8 cellular contexts compared by ENCODE assay signal in genomic region chr11:64776875-64777274, GRCh38. TPM values are rescaled to one million over a fixed set of nuclear protein-coding genes. Genes with fewer than 3 reads are reported as not detected.
A peak's percentile ranks its signal among the peaks of the same experiment; 100 is the strongest.
DNase-seq lines count a peak whose midpoint lies in the region; ATAC-seq and TF ChIP-seq lines count a peak whose summit lies in the region.

No MANE protein-coding gene starts in this region.

- peak overlapping the region; percentile 94 for H3K4me3 Mint-ChIP-seq in natural killer cell

- peaks cover 57% of the 10 kb centered on the region for H3K36me3 ChIP-seq in KOPT-K1 (ENCODE audit: insufficient read depth, low read length)

- peak overlapping the region; percentile 96 for H3K4me3 ChIP-seq in AG10803 (ENCODE audit: low read length)
- H3K4me3 ChIP-seq in dorsolateral prefrontal cortex = peak overlapping the region; percentile 66 to 98 (median 88)

- H3K9me3 ChIP-seq in KOPT-K1 (ENCODE audit: insufficient read depth, low read length, poor library complexity, severe bottlenecking) = no peaks in the 10 kb centered on the region

- DNase-seq in AG10803 (ENCODE audit: low read depth) = no peak
- peak in 2 of 10 donors; percentile 11 to 21 for DNase-seq in dorsolateral prefrontal cortex
- DNase-seq in natural killer cell = no peak
- DNase-seq in T-helper 9 cell = no peak
- DNase-seq in MV-4-11 (lab: John Stamatoyannopoulos, UW) = no peak
- no peak for DNase-seq in GM20000 (ENCODE audit: low spot score)
- DNase-seq in germinal center (ENCODE audit: low spot score) = no peak

- H3K27me3 Mint-ChIP-seq in natural killer cell (ENCODE audit: low read depth in 2 of 2) = no peaks in the 10 kb centered on the region

- no peaks in the 10 kb centered on the region for H3K27me3 ChIP-seq in dorsolateral prefrontal cortex

- H3K27ac ChIP-seq in KOPT-K1 (ENCODE audit: low read depth, low read length, poor library complexity, severe bottlenecking) (peak overlapping the region; percentile 94), dorsolateral prefrontal cortex (peak overlapping the region in 40 of 59 donors; percentile 9 to 99 (median 75))

- no peaks in the 10 kb centered on the region for H3K9me3 Mint-ChIP-seq in natural killer cell

- H3K4me1 Mint-ChIP-seq in natural killer cell = peaks cover 59 to 62% of the 10 kb centered on the region in 2 donors

- intact Hi-C loops in dorsolateral prefrontal cortex (cut with DNase I) = loop anchor here in 1 of 2 donors (2.0 kb wide), 1 partner anchor 26 kb away; the partner anchor contains the start of gene MAP4K2
- intact Hi-C loops in natural killer cell (cut with micrococcal nuclease) = loop anchor here (10.0 kb wide), 1 partner anchor 338 kb away; the partner anchor contains the start of genes TM7SF2 and ZNHIT2

- no peak for TF ChIP-seq CTCF in AG10803 (conservative IDR thresholded peaks at IDR 0.05; ENCODE audit: low read length)
- no peak for TF ChIP-seq CTCF in dorsolateral prefrontal cortex (IDR thresholded peaks at IDR 0.05 in 54 of 56, conservative IDR thresholded peaks at IDR 0.05 in 2 of 56; ENCODE audit: low read depth in 1 of 56, partially characterized antibody in 56 of 56)
- TF ChIP-seq CTCF in natural killer cell (IDR thresholded peaks at IDR 0.05) = no peak
- TF ChIP-seq CTCF in GM20000 (IDR thresholded peaks at IDR 0.05; ENCODE audit: extremely low read depth, missing control alignments) = no peak

- no peak for ATAC-seq in natural killer cell

- peaks cover 40% of the 10 kb centered on the region for H3K36me3 Mint-ChIP-seq in natural killer cell

- H3K27ac Mint-ChIP-seq in natural killer cell = peak overlapping the region; percentile 89 to 94

RNA-seq across cellular contexts. Expression of gene SF1, which starts 1.5 kb away (rescaled TPM):
- 100 to 1,000 TPM; 198 to 357 (median 281) TPM for total RNA-seq in dorsolateral prefrontal cortex
- total RNA-seq in natural killer cell = 100 to 1,000 TPM; 841 to 864 (median 845) TPM

RNA-seq across cellular contexts. Expression of gene PYGM, which starts 17.1 kb away (rescaled TPM):
- total RNA-seq in dorsolateral prefrontal cortex = 10 to 100 TPM in 111 of 120 experiments, 1 to 10 TPM in 9; 4.6 to 94.1 (median 19.4) TPM
- 1 to 10 TPM; 4.1 to 8.4 (median 6.1) TPM for total RNA-seq in natural killer cell

RNA-seq across cellular contexts. Expression of gene MAP4K2, which starts 26.1 kb away (rescaled TPM):
- 10 to 100 TPM; 26.4 to 59.7 (median 38.5) TPM for total RNA-seq in dorsolateral prefrontal cortex
- 10 to 100 TPM; 38.3 to 40.6 (median 38.7) TPM for total RNA-seq in natural killer cell

RNA-seq across cellular contexts. Expression of gene RASGRP2, which starts 32.9 kb away (rescaled TPM):
- total RNA-seq in dorsolateral prefrontal cortex = 10 to 100 TPM; 15.2 to 58.6 (median 32.8) TPM
- total RNA-seq in natural killer cell = 100 to 1,000 TPM; 371 to 417 (median 394) TPM

RNA-seq across cellular contexts. Expression of gene MEN1, which starts 33.5 kb away (rescaled TPM):
- total RNA-seq in dorsolateral prefrontal cortex (10 to 100 TPM; 21.1 to 40.5 (median 28.6) TPM), natural killer cell (10 to 100 TPM; 29.3 to 42.2 (median 32.2) TPM)
